8 cellular contexts compared by ENCODE assay signal in genomic region chr22:17258015-17258827, GRCh38. TPM values are rescaled to one million over a fixed set of nuclear protein-coding genes. Genes with fewer than 3 reads are reported as not detected.
A peak's percentile ranks its signal among the peaks of the same experiment; 100 is the strongest.
DNase-seq lines count a peak whose midpoint lies in the region; ATAC-seq, FAIRE-seq and TF ChIP-seq lines count a peak whose summit lies in the region.

No MANE protein-coding gene starts in this region.

- BruUV-seq in PC-9 (replicated peaks; lab: Mats Ljungman, UMichigan) = no TSS peak

- H3K9me3 ChIP-seq in GM23248 (ENCODE audit: low read depth) (no peaks in the 10 kb centered on the region), PC-9 (ENCODE audit: insufficient read depth, low read depth) (no peaks in the 10 kb centered on the region), kidney (ENCODE audit: control insufficient read depth in 1 of 2, low read length in 2 of 2) (no peaks in the 10 kb centered on the region)

- H3K4me1 ChIP-seq in GM23248 (ENCODE audit: insufficient read depth) (no peaks in the 10 kb centered on the region), PC-9 (replicated peaks; ENCODE audit: insufficient read depth) (no peaks in the 10 kb centered on the region), kidney (ENCODE audit: control insufficient read depth in 1 of 2, insufficient read depth in 1 of 2, low read depth in 1 of 2, low read length in 2 of 2) (peaks cover 0 to 4% of the 10 kb centered on the region in 2 donors)

- no peaks in the 10 kb centered on the region for H3K79me2 ChIP-seq in GM23248 (ENCODE audit: insufficient read depth)
- H3K79me2 ChIP-seq in PC-9 (ENCODE audit: low read depth) = no peaks in the 10 kb centered on the region

- peak overlapping the region in 1 of 2 donors; percentile 61 for H3K27ac Mint-ChIP-seq in activated naive CD4-positive, alpha-beta T cell treated with anti-CD3 and anti-CD28 coated beads, Interleukin-2, amount 50 U/mL, for 72 hours

- 2% methylated on average over 11 to 13 of the region's 13 CpGs for WGBS in GM23248 (ENCODE audit: low coverage in 1 of 2, low lambda C conversion rate in 2 of 2, missing lambda C conversion rate in 2 of 2), 2 experiments

- ATAC-seq in activated naive CD4-positive, alpha-beta T cell treated with anti-CD3 and anti-CD28 coated beads, Interleukin-2, amount 50 U/mL, for 72 hours = peak; percentile 93 to 96

- CTCF ChIA-PET in PC-9 (lab: Charles Lee) = no interaction called here

- H3F3A ChIP-seq in GM23248 (ENCODE audit: insufficient read depth) (no peaks in the 10 kb centered on the region), PC-9 (ENCODE audit: insufficient read depth, low read depth) (no peaks in the 10 kb centered on the region)

- peak; percentile 97 for DNase-seq in GM12864 (ENCODE audit: low read depth)
- DNase-seq in GM23248 = peak; percentile 15
- peak; percentile 25 to 29 for DNase-seq in Kasumi-1 (lab: John Stamatoyannopoulos, UW)
- peak; percentile 2 to 39 for DNase-seq in PC-9
- peak; percentile 34 to 76 for DNase-seq in activated naive CD4-positive, alpha-beta T cell treated with anti-CD3 and anti-CD28 coated beads, Interleukin-2, amount 50 U/mL, for 72 hours (ENCODE audit: low spot score in 2 of 2)
- DNase-seq in kidney = peak; percentile 85
- DNase-seq in stimulated activated CD4-positive, alpha-beta T cell treated with anti-CD3 and anti-CD28 coated beads, Interleukin-4, amount 100 ng/mL, for 4 hours = peak; percentile 32 to 33
- DNase-seq in hepatic stellate cell (ENCODE audit: low spot score) = no peak

- intact Hi-C loops in PC-9 (cut with micrococcal nuclease; ENCODE audit: unreplicated experiment) (no loop called here), kidney (cut with DNase I) (no loop called here)

- POLR2A ChIA-PET in PC-9 (lab: Charles Lee; ENCODE audit: unreplicated experiment) = interaction anchor here (0.6 kb wide), 1 partner anchor 9 kb away, joined by 3 read pairs; no protein-coding TSS in a partner anchor

- H3K9ac ChIP-seq in GM23248 (no peak overlapping the region), kidney (ENCODE audit: low read length in 2 of 2) (peak overlapping the region in 1 of 2 donors; percentile 16)

- H3K4me3 ChIP-seq in GM12864 (ENCODE audit: low read depth, low read length) = no peak overlapping the region; the same call in 1 of the 2 replicates
- H3K4me3 ChIP-seq in GM23248 = no peak overlapping the region
- H3K4me3 ChIP-seq in PC-9 = no peak overlapping the region
- H3K4me3 ChIP-seq in kidney (ENCODE audit: low read length in 2 of 2) = peak overlapping the region; percentile 26 to 40

- H3K27me3 ChIP-seq in GM23248 (replicated peaks; ENCODE audit: insufficient read depth) (no peaks in the 10 kb centered on the region), PC-9 (ENCODE audit: insufficient read depth, low read depth) (peaks cover 76% of the 10 kb centered on the region)

- no peaks in the 10 kb centered on the region for H3K36me3 Mint-ChIP-seq in activated naive CD4-positive, alpha-beta T cell treated with anti-CD3 and anti-CD28 coated beads, Interleukin-2, amount 50 U/mL, for 72 hours

- H3K9me3 Mint-ChIP-seq in activated naive CD4-positive, alpha-beta T cell treated with anti-CD3 and anti-CD28 coated beads, Interleukin-2, amount 50 U/mL, for 72 hours = no peaks in the 10 kb centered on the region

- in situ Hi-C loops in GM23248 (cut with MboI) = no loop called here

- H2AFZ ChIP-seq in GM23248 (no peak overlapping the region), PC-9 (no peak overlapping the region)

- no peak overlapping the region for H3K27ac ChIP-seq in GM23248
- no peak overlapping the region for H3K27ac ChIP-seq in PC-9
- peak overlapping the region; percentile 5 to 47 for H3K27ac ChIP-seq in kidney (ENCODE audit: low read depth in 2 of 2, low read length in 2 of 2)

- H3K36me3 ChIP-seq in GM23248 (ENCODE audit: low read depth) (no peaks in the 10 kb centered on the region), PC-9 (ENCODE audit: low read depth) (no peaks in the 10 kb centered on the region), kidney (ENCODE audit: control insufficient read depth in 1 of 2, insufficient read depth in 2 of 2, low read length in 2 of 2) (no peaks in the 10 kb centered on the region)

- H4K20me1 ChIP-seq in GM23248 (ENCODE audit: insufficient read depth) (no peaks in the 10 kb centered on the region), PC-9 (ENCODE audit: insufficient read depth) (no peaks in the 10 kb centered on the region)

- no peak for TF ChIP-seq CTCF in GM12864 (IDR thresholded peaks at IDR 0.05; ENCODE audit: low read depth, low read length, missing control alignments)
- TF ChIP-seq CTCF in PC-9 (conservative IDR thresholded peaks at IDR 0.05) = no peak
- TF ChIP-seq CTCF in kidney (IDR thresholded peaks at IDR 0.05; ENCODE audit: borderline replicate concordance, extremely low read depth, insufficient read depth) = no peak

- no peaks in the 10 kb centered on the region for H3K9me2 ChIP-seq in GM23248 (ENCODE audit: insufficient read depth)
- H3K9me2 ChIP-seq in PC-9 (ENCODE audit: insufficient read depth) = no peaks in the 10 kb centered on the region

- H3K4me2 ChIP-seq in GM23248 (ENCODE audit: unreplicated experiment) (no peak overlapping the region), PC-9 (no peak overlapping the region)

- FAIRE-seq in kidney (lab: Jason Lieb, UNC) = no peak

RNA-seq across cellular contexts. Expression of gene ADA2, which starts 39.0 kb away (rescaled TPM):
- 2.3 and 4.8 TPM in 2 replicates for total RNA-seq in GM23248 (2014; rRNA removed; shearing (Covaris generic))
- polyA plus RNA-seq in GM23248 (2016; fragmentation: Nextera tagmentation; extraction: Ambion mirVana) = 4.1 and 4.3 TPM in 2 replicates
- not detected in 2 replicates for total RNA-seq in PC-9 (2021)
- total RNA-seq in activated naive CD4-positive, alpha-beta T cell treated with anti-CD3 and anti-CD28 coated beads, Interleukin-2, amount 50 U/mL, for 72 hours = 1 to 10 TPM; 2.4 to 5.6 TPM
- total RNA-seq in kidney = 26.8 TPM
- polyA plus RNA-seq in kidney (ENCODE audit: insufficient read depth, low read depth, low replicate concordance) = 33.2 TPM

Comparison
In these comparisons a context has a peak if more than half of its experiments do, and no peak if none do; other contexts are left out.
1. H3K4me3 ChIP-seq: peak in kidney (2 of 2); none in GM12864 (single experiment), GM23248 (single experiment) and PC-9 (single experiment).
2. H3K27ac ChIP-seq: peak in kidney (2 of 2); none in GM23248 (single experiment) and PC-9 (single experiment).